Comparison of ENCODE assay signal across 19 cellular contexts in the genomic region with DNA sequence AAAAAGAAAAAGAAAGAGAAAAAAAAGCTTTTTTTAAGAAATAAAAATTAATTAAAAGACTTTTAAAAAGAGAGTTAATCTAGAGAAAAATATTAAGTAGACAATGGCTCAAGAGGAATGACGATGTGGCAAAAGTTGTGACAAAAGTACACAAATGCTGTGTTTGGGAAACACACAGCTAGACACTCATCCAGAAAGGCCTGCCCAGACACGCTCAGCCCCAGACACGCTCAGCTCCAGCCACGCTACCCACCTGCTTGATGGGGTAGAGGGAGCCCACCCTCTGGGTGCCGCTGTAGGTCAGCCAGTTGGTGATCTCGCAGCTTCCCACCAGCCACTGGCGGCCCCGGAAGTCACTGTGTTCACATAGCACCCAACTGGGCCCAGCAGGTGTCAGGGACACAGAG. TPM values are rescaled to one million over a fixed set of nuclear protein-coding genes. Genes with fewer than 3 reads are reported as not detected.
A peak's percentile ranks its signal among the peaks of the same experiment; 100 is the strongest.
DNase-seq lines count a peak whose midpoint lies in the region; TF ChIP-seq lines count a peak whose summit lies in the region.
"Had no signal": no experiment of that assay in that cellular context is flagged by ENCODE, and none has a peak within 500 bp of the region (broad histone marks: within the 10 kb centered on the region; RNA-seq: fewer than 3 reads in every experiment).

No MANE protein-coding gene starts in this region.

- no peaks in the 10 kb centered on the region for H3K9me3 ChIP-seq in prostate gland
- H3K9me3 ChIP-seq: A549, vagina had no signal

- no peaks in the 10 kb centered on the region for H3K4me1 ChIP-seq in prostate gland (replicated peaks)
- H3K4me1 ChIP-seq: vagina had no signal

- H3K27me3 ChIP-seq in prostate gland (replicated peaks; ENCODE audit: insufficient read depth) = no peaks in the 10 kb centered on the region
- H3K27me3 ChIP-seq: vagina had no signal

- TF ChIP-seq CTCF in prostate gland (IDR thresholded peaks at IDR 0.05) = no peak

- TF ChIP-seq POLR2A in prostate gland (IDR thresholded peaks at IDR 0.05) = no peak

- H3K4me3 ChIP-seq in prostate gland = no peak overlapping the region
- H3K4me3 ChIP-seq: A549, GM23248, vagina had no signal

- intact Hi-C loops in prostate gland (cut with DNase I) = no loop called here

- DNase-seq in NCI-H526 (lab: John Stamatoyannopoulos, UW) = peak; percentile 52 to 77
- no peak for DNase-seq in NCI-H526 treated with DMSO at 0.1 percent for 48 hours (lab: John Stamatoyannopoulos, UW)
- peak; percentile 90 for DNase-seq in NCI-H2171 treated with DMSO at 0.1 percent for 48 hours (lab: John Stamatoyannopoulos, UW)
- DNase-seq in SW480 (ENCODE audit: low spot score) = peak; percentile 46
- DNase-seq in prostate gland (ENCODE audit: low spot score) = peak; percentile 12
- no peak for DNase-seq in kidney tubule cell (ENCODE audit: low spot score)
- DNase-seq in RPMI8226 = no peak
- DNase-seq in Ammon's horn (ENCODE audit: low spot score) = no peak
- DNase-seq: activated CD4-positive, alpha-beta T cell treated with anti-CD3 and anti-CD28 coated beads for 4 hours; activated T-cell treated with anti-CD3 and anti-CD28 coated beads, Interleukin-2, amount 50 U/mL, for 1 hour; CD4-positive, alpha-beta memory T cell; GM23248; mesendoderm; NCI-H187; occipital lobe had no signal

- H3K36me3 ChIP-seq in prostate gland = no peaks in the 10 kb centered on the region
- H3K36me3 ChIP-seq: vagina had no signal

- WGBS in prostate gland = 46% methylated on average over 8 of the region's 8 CpGs

- no peak overlapping the region for H3K27ac ChIP-seq in prostate gland
- H3K27ac ChIP-seq: A549, GM23248, vagina had no signal

RNA-seq across cellular contexts. Expression of gene CD52, which starts 10.2 kb away (rescaled TPM):
- 1 to 10 TPM; 3.2 to 5.3 TPM for total RNA-seq in prostate gland
- total RNA-seq: glomerular endothelial cell, GM23248, RPMI7951 had no signal

RNA-seq across cellular contexts. Expression of gene UBXN11, which starts 21.5 kb away (rescaled TPM):
- 10 to 100 TPM; 13.2 to 18.1 TPM for total RNA-seq in prostate gland

RNA-seq across cellular contexts. Expression of gene CRYBG2, which starts 26.0 kb away (rescaled TPM):
- total RNA-seq in prostate gland = 1 to 10 TPM; 3.9 to 4.8 TPM
- total RNA-seq: glomerular endothelial cell, GM23248, RPMI7951 had no signal

RNA-seq across cellular contexts. Expression of gene ZNF683, which starts 44.6 kb away (rescaled TPM):
- total RNA-seq in prostate gland = 1 to 10 TPM in 1 of 2 donors, not detected in 1; 4.8 TPM
- total RNA-seq: CD4-positive, alpha-beta memory T cell; glomerular endothelial cell; GM23248; occipital lobe; RPMI7951; vagina had no signal

RNA-seq across cellular contexts. Expression of gene SH3BGRL3, which starts 48.1 kb away (rescaled TPM):
- 10 to 100 TPM; 37.4 to 55.3 TPM for total RNA-seq in prostate gland

Comparison
In these comparisons a context has a peak if more than half of its experiments do, and no peak if none do; other contexts are left out.
1. DNase-seq: peak in NCI-H526 (2 of 2), NCI-H2171 treated with DMSO at 0.1 percent for 48 hours (single experiment), SW480 (single experiment) and prostate gland (single experiment); none in NCI-H526 treated with DMSO at 0.1 percent for 48 hours (single experiment), kidney tubule cell (single experiment), RPMI8226 (single experiment) and Ammon's horn (single experiment).